Comparison of ENCODE assay signal across 16 cellular contexts in the genomic region with DNA sequence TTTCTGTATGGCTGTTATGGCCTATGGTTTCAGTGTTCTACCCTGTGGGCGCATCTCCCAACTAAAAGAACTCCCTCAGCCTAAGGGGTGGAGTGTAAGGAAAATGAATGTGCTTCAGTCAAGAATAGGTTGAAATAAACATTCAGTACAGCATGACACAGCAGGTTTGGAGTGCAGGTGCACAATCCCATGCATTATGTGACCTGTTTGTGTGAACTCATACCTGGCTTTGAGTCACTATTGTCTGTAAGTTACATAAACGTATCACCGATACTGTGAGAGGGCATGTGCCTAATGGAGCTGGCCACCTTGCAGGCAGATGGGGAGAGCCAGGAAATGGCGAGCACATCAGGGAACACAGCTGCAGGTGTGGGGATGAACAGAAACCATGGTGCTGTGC.
A peak's percentile ranks its signal among the peaks of the same experiment; 100 is the strongest.
DNase-seq lines count a peak whose midpoint lies in the region; ATAC-seq and TF ChIP-seq lines count a peak whose summit lies in the region.
"Had no signal": no experiment of that assay in that cellular context is flagged by ENCODE, and none has a peak within 500 bp of the region (broad histone marks: within the 10 kb centered on the region; RNA-seq: fewer than 3 reads in every experiment).

No MANE protein-coding gene starts in this region.

- H3K36me3 Mint-ChIP-seq in activated naive CD4-positive, alpha-beta T cell treated with anti-CD3 and anti-CD28 coated beads for 36 hours (ENCODE audit: low read depth), result peaks cover 5% of the 10 kb centered on the region
- H3K36me3 Mint-ChIP-seq in activated naive CD8-positive, alpha-beta T cell treated with anti-CD3 and anti-CD28 coated beads, Interleukin-2, amount 50 U/mL, for 24 hours (ENCODE audit: low read depth), result peaks cover 6% of the 10 kb centered on the region

- H3K9me3 ChIP-seq in gastroesophageal sphincter, result no peaks in the 10 kb centered on the region

- peaks cover 12% of the 10 kb centered on the region for H3K4me1 Mint-ChIP-seq in activated naive CD4-positive, alpha-beta T cell treated with anti-CD3 and anti-CD28 coated beads for 36 hours (ENCODE audit: low read depth)
- H3K4me1 Mint-ChIP-seq in activated naive CD8-positive, alpha-beta T cell treated with anti-CD3 and anti-CD28 coated beads, Interleukin-2, amount 50 U/mL, for 24 hours, result peaks cover 20% of the 10 kb centered on the region
- H3K4me1 Mint-ChIP-seq: nephron had no signal

- no peaks in the 10 kb centered on the region for H3K36me3 ChIP-seq in gastroesophageal sphincter
- H3K36me3 ChIP-seq: BLaER1 treated with 17β-estradiol and CSF1 and Interleukin-3, amounts not matched to agents 10 nM and 100 nM; cardiac muscle cell had no signal

- no peak for TF ChIP-seq POLR2A in gastroesophageal sphincter (IDR thresholded peaks at IDR 0.05)

- DNase-seq in activated naive CD4-positive, alpha-beta T cell treated with anti-CD3 and anti-CD28 coated beads for 36 hours, result peak; percentile 55
- no peak for DNase-seq in activated naive CD4-positive, alpha-beta T cell treated with anti-CD3 and anti-CD28 coated beads, Interleukin-2, amount 50 U/mL, for 16 hours
- peak; percentile 32 for DNase-seq in M059J (ENCODE audit: low read depth)
- peak; percentile 12 for DNase-seq in activated naive CD8-positive, alpha-beta T cell treated with anti-CD3 and anti-CD28 coated beads, Interleukin-2, amount 50 U/mL, for 24 hours
- DNase-seq in stimulated activated CD8-positive, alpha-beta memory T cell treated with anti-CD3 and anti-CD28 coated beads, Interleukin-4, amount 100 ng/mL, for 48 hours, result peak; percentile 32
- no peak for DNase-seq in anterior cingulate cortex (lab: John Stamatoyannopoulos, UW)
- DNase-seq: activated gamma-delta T cell, KG1, NCI-H2029 treated with DMSO at 0.1 percent for 48 hours had no signal

- H3K27me3 Mint-ChIP-seq in activated naive CD4-positive, alpha-beta T cell treated with anti-CD3 and anti-CD28 coated beads for 36 hours (ENCODE audit: low read depth), result no peaks in the 10 kb centered on the region
- H3K27me3 Mint-ChIP-seq in activated naive CD8-positive, alpha-beta T cell treated with anti-CD3 and anti-CD28 coated beads, Interleukin-2, amount 50 U/mL, for 24 hours, result no peaks in the 10 kb centered on the region
- H3K27me3 Mint-ChIP-seq: T-cell had no signal

- H3K4me3 Mint-ChIP-seq in activated naive CD4-positive, alpha-beta T cell treated with anti-CD3 and anti-CD28 coated beads for 36 hours, result no peak overlapping the region
- H3K4me3 Mint-ChIP-seq in activated naive CD8-positive, alpha-beta T cell treated with anti-CD3 and anti-CD28 coated beads, Interleukin-2, amount 50 U/mL, for 24 hours, result no peak overlapping the region
- H3K4me3 Mint-ChIP-seq: nephron, T-cell had no signal

- intact Hi-C loops in activated naive CD4-positive, alpha-beta T cell treated with anti-CD3 and anti-CD28 coated beads for 36 hours (cut with micrococcal nuclease), result no loop called here

- TF ChIP-seq CTCF in gastroesophageal sphincter (IDR thresholded peaks at IDR 0.05), result no peak

- no peak overlapping the region for H3K27ac Mint-ChIP-seq in activated naive CD4-positive, alpha-beta T cell treated with anti-CD3 and anti-CD28 coated beads for 36 hours
- no peak overlapping the region for H3K27ac Mint-ChIP-seq in activated naive CD8-positive, alpha-beta T cell treated with anti-CD3 and anti-CD28 coated beads, Interleukin-2, amount 50 U/mL, for 24 hours
- H3K27ac Mint-ChIP-seq: nephron, T-cell had no signal

- no peak overlapping the region for H3K4me3 ChIP-seq in gastroesophageal sphincter
- H3K4me3 ChIP-seq: BLaER1 treated with 17β-estradiol and CSF1 and Interleukin-3, amounts not matched to agents 10 nM and 100 nM; cardiac muscle cell had no signal

- 100% methylated on average over 2 to 4 of the region's 4 CpGs for WGBS in gastroesophageal sphincter (ENCODE audit: low coverage in 1 of 2), 2 donors

- peaks cover 17% of the 10 kb centered on the region for H3K9me3 Mint-ChIP-seq in activated naive CD4-positive, alpha-beta T cell treated with anti-CD3 and anti-CD28 coated beads for 36 hours
- H3K9me3 Mint-ChIP-seq in activated naive CD8-positive, alpha-beta T cell treated with anti-CD3 and anti-CD28 coated beads, Interleukin-2, amount 50 U/mL, for 24 hours, result peaks cover 20% of the 10 kb centered on the region

- H3K27ac ChIP-seq in gastroesophageal sphincter, result no peak overlapping the region
- H3K27ac ChIP-seq: BLaER1 treated with 17β-estradiol and CSF1 and Interleukin-3, amounts not matched to agents 10 nM and 100 nM; cardiac muscle cell had no signal

- no peaks in the 10 kb centered on the region for H3K4me1 ChIP-seq in gastroesophageal sphincter
- H3K4me1 ChIP-seq: BLaER1 treated with 17β-estradiol and CSF1 and Interleukin-3, amounts not matched to agents 10 nM and 100 nM had no signal

- no peaks in the 10 kb centered on the region for H3K27me3 ChIP-seq in gastroesophageal sphincter
- H3K27me3 ChIP-seq: BLaER1 treated with 17β-estradiol and CSF1 and Interleukin-3, amounts not matched to agents 10 nM and 100 nM; cardiac muscle cell had no signal

- TF ChIP-seq EP300 in gastroesophageal sphincter (IDR thresholded peaks at IDR 0.05), result no peak

- CTCF ChIA-PET in activated naive CD4-positive, alpha-beta T cell treated with anti-CD3 and anti-CD28 coated beads for 36 hours (lab: Charles Lee), result no interaction called here

- no peak for ATAC-seq in activated naive CD8-positive, alpha-beta T cell treated with anti-CD3 and anti-CD28 coated beads, Interleukin-2, amount 50 U/mL, for 24 hours
- ATAC-seq in GM19452 (IDR thresholded peaks at IDR 0.05; ENCODE audit: unreplicated experiment), result no peak
- ATAC-seq in gastroesophageal sphincter, result no peak
- ATAC-seq: left lobe of liver, T-cell had no signal

Comparison
In these comparisons a context has a peak if more than half of its experiments do, and no peak if none do; other contexts are left out.
1. DNase-seq: peak in activated naive CD4-positive, alpha-beta T cell treated with anti-CD3 and anti-CD28 coated beads for 36 hours (single experiment), M059J (single experiment), activated naive CD8-positive, alpha-beta T cell treated with anti-CD3 and anti-CD28 coated beads, Interleukin-2, amount 50 U/mL, for 24 hours (single experiment) and stimulated activated CD8-positive, alpha-beta memory T cell treated with anti-CD3 and anti-CD28 coated beads, Interleukin-4, amount 100 ng/mL, for 48 hours (single experiment); none in activated naive CD4-positive, alpha-beta T cell treated with anti-CD3 and anti-CD28 coated beads, Interleukin-2, amount 50 U/mL, for 16 hours (single experiment) and anterior cingulate cortex (0 of 58).